6 cellular contexts compared by ENCODE assay signal in genomic region chr6:65852369-65852852, GRCh38.
"Had no signal": no experiment of that assay in that cellular context is flagged by ENCODE, and none has a peak within 500 bp of the region (broad histone marks: within the 10 kb centered on the region; RNA-seq: fewer than 3 reads in every experiment).

No MANE protein-coding gene starts in this region.

- DNase-seq: IMR-90, KBM-7 had no signal

- H3K27ac ChIP-seq: HL-60 had no signal

- H3K4me3 ChIP-seq: K562 had no signal

- FAIRE-seq: HepG2, HTR-8/SVneo, K562 had no signal

- ATAC-seq: HepG2, K562 had no signal
